31 cellular contexts compared by ENCODE assay signal in genomic region chr3:166274342-166274741, GRCh38.
DNase-seq lines count a peak whose midpoint lies in the region; ATAC-seq and TF ChIP-seq lines count a peak whose summit lies in the region.
"Had no signal": no experiment of that assay in that cellular context is flagged by ENCODE, and none has a peak within 500 bp of the region (broad histone marks: within the 10 kb centered on the region; RNA-seq: fewer than 3 reads in every experiment).

No MANE protein-coding gene starts in this region.

- no peak overlapping the region for H3K4me3 Mint-ChIP-seq in osteocyte (ENCODE audit: unreplicated experiment)
- H3K4me3 Mint-ChIP-seq: activated CD8-positive, alpha-beta memory T cell treated with anti-CD3 and anti-CD28 coated beads, Interleukin-2, amount 10 ng/mL, durations not matched to agents 7 days and 5 days; CD14-positive monocyte; nephron progenitor cell; stimulated activated effector memory CD8-positive, alpha-beta T cell treated with anti-CD3 and anti-CD28 coated beads, Interleukin-12 subunit alpha, Interleukin-12 subunit beta, amount 100 ng/mL, for 72 hours had no signal

- H3K4me1 Mint-ChIP-seq in osteocyte (ENCODE audit: unreplicated experiment) = peaks cover 18% of the 10 kb centered on the region
- H3K4me1 Mint-ChIP-seq: activated CD8-positive, alpha-beta memory T cell treated with anti-CD3 and anti-CD28 coated beads, Interleukin-2, amount 10 ng/mL, durations not matched to agents 7 days and 5 days; CD14-positive monocyte; nephron progenitor cell; stimulated activated effector memory CD8-positive, alpha-beta T cell treated with anti-CD3 and anti-CD28 coated beads, Interleukin-12 subunit alpha, Interleukin-12 subunit beta, amount 100 ng/mL, for 72 hours had no signal

- DNase-seq in HS-27A (ENCODE audit: low read depth) (peak; percentile 17), amniotic stem cell (lab: John Stamatoyannopoulos, UW) (peak; percentile 8), fibroblast of peridontal ligament (ENCODE audit: extremely low read depth) (peak; percentile 7), osteocyte (ENCODE audit: extremely low spot score, unreplicated experiment) (no peak), NCI-H1930 (lab: John Stamatoyannopoulos, UW) (no peak)
- no peak for DNase-seq in stimulated activated CD4-positive, alpha-beta T cell treated with anti-CD3 and anti-CD28 coated beads, Interleukin-2, amount 100 ng/mL, for 48 hours
- DNase-seq: activated CD4-positive, alpha-beta T cell treated with anti-CD3 and anti-CD28 coated beads, Interleukin-2, amount 50 U/mL, for 4 hours; activated CD8-positive, alpha-beta memory T cell treated with anti-CD3 and anti-CD28 coated beads, Interleukin-2, amount 10 ng/mL, durations not matched to agents 7 days and 5 days; activated naive CD4-positive, alpha-beta T cell; activated T-cell treated with anti-CD3 and anti-CD28 coated beads, Interleukin-2, amount 50 U/mL, for 48 hours; adrenal gland; Caco-2; effector CD4-positive, alpha-beta T cell; GOT3; hippocampal formation; KG1; left colon; mammary epithelial cell; MG63; NCI-H1105; NCI-H187 treated with DMSO at 0.1 percent for 48 hours; NCI-H526; nephron progenitor cell; NK-92 treated with Interleukin-12 subunit alpha and Interleukin-12 subunit beta, amount 100 ng/mL, for 24 hours; SHP77; stimulated activated CD4-positive, alpha-beta T cell treated with anti-CD3 and anti-CD28 coated beads, Interleukin-15, amount 100 ng/mL, for 24 hours; transverse colon had no signal

- H3K9me3 Mint-ChIP-seq in osteocyte (ENCODE audit: unreplicated experiment) = no peaks in the 10 kb centered on the region
- H3K9me3 Mint-ChIP-seq: nephron progenitor cell had no signal

- TF ChIP-seq CTCF in osteocyte (IDR thresholded peaks at IDR 0.05) = no peak

- no peak for ATAC-seq in HG03196 (IDR thresholded peaks at IDR 0.05; ENCODE audit: unreplicated experiment)
- ATAC-seq: activated CD4-positive, CD25-positive, alpha-beta regulatory T cell treated with anti-CD3 and anti-CD28 coated beads, Interleukin-2, amount 50 U/mL, for 24 hours; activated CD8-positive, alpha-beta memory T cell treated with anti-CD3 and anti-CD28 coated beads, Interleukin-2, amount 10 ng/mL, durations not matched to agents 7 days and 5 days; left colon; stimulated activated effector memory CD8-positive, alpha-beta T cell treated with anti-CD3 and anti-CD28 coated beads, Interleukin-12 subunit alpha, Interleukin-12 subunit beta, amount 100 ng/mL, for 72 hours had no signal

- H3K27me3 Mint-ChIP-seq in osteocyte (ENCODE audit: unreplicated experiment) = no peaks in the 10 kb centered on the region
- H3K27me3 Mint-ChIP-seq: activated CD8-positive, alpha-beta memory T cell treated with anti-CD3 and anti-CD28 coated beads, Interleukin-2, amount 10 ng/mL, durations not matched to agents 7 days and 5 days had no signal

- peak overlapping the region; percentile 62 for H3K27ac Mint-ChIP-seq in osteocyte (ENCODE audit: unreplicated experiment)
- H3K27ac Mint-ChIP-seq: activated CD8-positive, alpha-beta memory T cell treated with anti-CD3 and anti-CD28 coated beads, Interleukin-2, amount 10 ng/mL, durations not matched to agents 7 days and 5 days; CD14-positive monocyte; nephron progenitor cell; stimulated activated effector memory CD8-positive, alpha-beta T cell treated with anti-CD3 and anti-CD28 coated beads, Interleukin-12 subunit alpha, Interleukin-12 subunit beta, amount 100 ng/mL, for 72 hours had no signal

- no peaks in the 10 kb centered on the region for H3K36me3 Mint-ChIP-seq in osteocyte (ENCODE audit: unreplicated experiment)
- H3K36me3 Mint-ChIP-seq: activated CD8-positive, alpha-beta memory T cell treated with anti-CD3 and anti-CD28 coated beads, Interleukin-2, amount 10 ng/mL, durations not matched to agents 7 days and 5 days; CD14-positive monocyte; stimulated activated effector memory CD8-positive, alpha-beta T cell treated with anti-CD3 and anti-CD28 coated beads, Interleukin-12 subunit alpha, Interleukin-12 subunit beta, amount 100 ng/mL, for 72 hours had no signal

Comparison
In these comparisons a context has a peak if more than half of its experiments do, and no peak if none do; other contexts are left out.
1. DNase-seq: peak in HS-27A (single experiment), amniotic stem cell (single experiment) and fibroblast of peridontal ligament (single experiment); none in osteocyte (single experiment), NCI-H1930 (0 of 2) and stimulated activated CD4-positive, alpha-beta T cell treated with anti-CD3 and anti-CD28 coated beads, Interleukin-2, amount 100 ng/mL, for 48 hours (0 of 2).